In the genomic region with DNA sequence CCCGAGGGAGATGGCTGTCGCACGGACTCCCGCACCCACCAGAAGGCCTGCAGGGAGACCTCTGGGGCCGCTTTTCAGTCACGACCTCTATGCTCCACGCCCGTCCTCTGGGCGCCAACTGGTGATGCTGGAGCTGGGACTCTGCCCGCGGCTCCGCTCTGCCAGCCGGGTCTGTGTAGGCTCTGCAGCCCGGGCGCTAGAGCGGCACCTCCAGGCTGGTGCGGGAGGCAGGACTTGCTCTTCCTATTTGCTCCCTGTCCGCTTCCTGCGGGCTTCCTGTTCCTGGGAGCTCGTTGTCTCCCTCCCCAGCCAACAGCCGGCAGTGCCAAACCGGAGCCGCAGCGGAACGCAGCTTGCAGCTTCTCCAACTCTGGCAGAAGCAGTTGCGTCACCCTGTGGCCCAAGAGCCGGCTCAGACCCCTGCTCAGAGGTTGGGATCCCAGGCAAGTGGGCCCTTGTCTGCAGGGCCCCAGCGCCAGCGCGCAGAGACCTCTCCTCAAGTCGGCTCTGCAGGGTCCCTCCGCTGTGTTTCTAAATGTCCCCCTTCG, we compare ENCODE assay signal across 8 cellular contexts.
DNase-seq lines count a peak whose midpoint lies in the region; ATAC-seq and TF ChIP-seq lines count a peak whose summit lies in the region.

No MANE protein-coding gene starts in this region.

- no peak overlapping the region for H3K4me3 Mint-ChIP-seq in naive thymus-derived CD8-positive, alpha-beta T cell

- H3K36me3 Mint-ChIP-seq in naive thymus-derived CD8-positive, alpha-beta T cell: peaks cover 0 to 5% (median 0%) of the 10 kb centered on the region in 3 donors

- no peaks in the 10 kb centered on the region for H4K20me1 ChIP-seq in mammary epithelial cell (ENCODE audit: insufficient read depth, low read length)
- no peaks in the 10 kb centered on the region for H4K20me1 ChIP-seq in SK-N-SH (ENCODE audit: insufficient read depth)

- H3K9me3 Mint-ChIP-seq in naive thymus-derived CD8-positive, alpha-beta T cell: peaks cover 0 to 16% (median 4%) of the 10 kb centered on the region in 9 donors

- in situ Hi-C loops in mammary epithelial cell (cut with MboI; ENCODE audit: low sequenced_read_pairs in 2 of 2): no loop called here

- H3K27ac ChIP-seq in mammary epithelial cell (ENCODE audit: insufficient read depth, low read depth, low read length) (no peak overlapping the region), stomach (peak overlapping the region in 1 of 5 donors; percentile 24), SK-N-SH (ENCODE audit: low read depth in 2 of 2, low read length in 1 of 2) (no peak overlapping the region)

- H3K36me3 ChIP-seq in mammary epithelial cell (ENCODE audit: insufficient read depth, low read length): no peaks in the 10 kb centered on the region
- no peaks in the 10 kb centered on the region for H3K36me3 ChIP-seq in stomach
- no peaks in the 10 kb centered on the region for H3K36me3 ChIP-seq in SK-N-SH (replicated peaks in 1 of 2; ENCODE audit: control insufficient read depth in 1 of 2, insufficient read depth in 2 of 2, low read length in 1 of 2)

- WGBS in mammary epithelial cell (ENCODE audit: low coverage, missing lambda C conversion rate): 57% methylated on average over 23 of the region's 33 CpGs
- 18 to 53% (median 28%) methylated on average over 12 to 33 of the region's 33 CpGs for WGBS in stomach, 5 donors
- WGBS in SK-N-SH (ENCODE audit: low lambda C conversion rate): 90% methylated on average over 14 of the region's 33 CpGs

- no peak for TF ChIP-seq EP300 in stomach (IDR thresholded peaks at IDR 0.05)
- TF ChIP-seq EP300 in SK-N-SH (IDR thresholded peaks at IDR 0.05; ENCODE audit: borderline replicate concordance in 1 of 2, low read depth in 1 of 2, low read length in 1 of 2): no peak

- H3K79me2 ChIP-seq in mammary epithelial cell (ENCODE audit: insufficient read depth, low read length): no peaks in the 10 kb centered on the region
- H3K79me2 ChIP-seq in SK-N-SH (ENCODE audit: insufficient read depth): no peaks in the 10 kb centered on the region

- peak; percentile 88 for DNase-seq in HuH-7 (ENCODE audit: low spot score)
- DNase-seq in mammary epithelial cell: no peak
- peak; percentile 54 for DNase-seq in kidney tubule cell (ENCODE audit: low spot score)
- DNase-seq in stomach: peak; percentile 74
- DNase-seq in SK-N-SH: no peak
- DNase-seq in naive thymus-derived CD8-positive, alpha-beta T cell: no peak

- H3K27ac Mint-ChIP-seq in naive thymus-derived CD8-positive, alpha-beta T cell: no peak overlapping the region

- H3F3A ChIP-seq in SK-N-SH (replicated peaks; ENCODE audit: insufficient read depth): no peaks in the 10 kb centered on the region

- H3K9ac ChIP-seq in mammary epithelial cell (ENCODE audit: insufficient read depth, low read length): no peak overlapping the region
- no peak overlapping the region for H3K9ac ChIP-seq in SK-N-SH

- intact Hi-C loops in mammary epithelial cell (cut with micrococcal nuclease) (no loop called here), stomach (cut with DNase I; ENCODE audit: low total_unique reads) (no loop called here)

- ATAC-seq in GM18873 (IDR thresholded peaks at IDR 0.05; ENCODE audit: low FRiP score, unreplicated experiment) (no peak), GM18511 (IDR thresholded peaks at IDR 0.05; ENCODE audit: unreplicated experiment) (no peak)
- no peak for ATAC-seq in naive thymus-derived CD8-positive, alpha-beta T cell

- dilution Hi-C loops in mammary epithelial cell (cut with HindIII; ENCODE audit: low sequenced_read_pairs): no loop called here

- peaks cover 9 to 30% (median 15%) of the 10 kb centered on the region in 5 donors for H3K27me3 Mint-ChIP-seq in naive thymus-derived CD8-positive, alpha-beta T cell

- CTCF ChIA-PET in mammary epithelial cell (lab: Charles Lee; ENCODE audit: low non-redundant PET) (no interaction called here), SK-N-SH (lab: Yijun Ruan, JAX) (interaction anchor here (0.8 to 2.3 kb wide), 3 partner anchors 10 to 303 kb away, joined by 3 to 5 read pairs (median 3); no protein-coding TSS in a partner anchor)

- no peak overlapping the region for H3K4me2 ChIP-seq in mammary epithelial cell (ENCODE audit: insufficient read depth, low read depth, low read length)
- H3K4me2 ChIP-seq in SK-N-SH: no peak overlapping the region

- TF ChIP-seq POLR2A in stomach (IDR thresholded peaks at IDR 0.05): no peak

- no peak overlapping the region for H2AFZ ChIP-seq in mammary epithelial cell (ENCODE audit: low read depth, low read length)
- no peak overlapping the region for H2AFZ ChIP-seq in SK-N-SH (ENCODE audit: low read depth)

- peaks cover 10% of the 10 kb centered on the region for H3K4me1 ChIP-seq in mammary epithelial cell (ENCODE audit: insufficient read depth, low read length)
- H3K4me1 ChIP-seq in stomach: peaks cover 0 to 18% (median 12%) of the 10 kb centered on the region in 4 donors
- H3K4me1 ChIP-seq in SK-N-SH (ENCODE audit: control insufficient read depth in 1 of 2, insufficient read depth in 2 of 2, low read depth in 1 of 2, low read length in 1 of 2): peaks cover 0 to 13% of the 10 kb centered on the region in 2 experiments; a peak in 1 of 4 replicates

- H3K9me3 ChIP-seq in mammary epithelial cell (replicated peaks; ENCODE audit: insufficient read depth, low read length) (peaks cover 5% of the 10 kb centered on the region), stomach (peaks cover 0 to 10% (median 4%) of the 10 kb centered on the region in 4 donors), SK-N-SH (no peaks in the 10 kb centered on the region)

- no TSS peak for BruUV-seq in mammary epithelial cell (replicated peaks; lab: Mats Ljungman, UMichigan)

- H3K4me3 ChIP-seq in mammary epithelial cell (replicated peaks in 1 of 3; ENCODE audit: insufficient read depth in 1 of 3, low read depth in 2 of 3, low read length in 3 of 3) (no peak overlapping the region), stomach (peak overlapping the region; percentile 22 to 39 (median 30)), SK-N-SH (ENCODE audit: low read depth in 2 of 2, low read length in 1 of 2) (no peak overlapping the region)

- TF ChIP-seq RAD21 in SK-N-SH (IDR thresholded peaks at IDR 0.05; ENCODE audit: low read length): no peak

- no peaks in the 10 kb centered on the region for H3K9me2 ChIP-seq in SK-N-SH

- H3K27me3 ChIP-seq in mammary epithelial cell (ENCODE audit: insufficient read depth, low read length) (no peaks in the 10 kb centered on the region), stomach (no peaks in the 10 kb centered on the region), SK-N-SH (ENCODE audit: insufficient read depth) (no peaks in the 10 kb centered on the region)

- peaks cover 0 to 4% (median 1%) of the 10 kb centered on the region in 4 donors for H3K4me1 Mint-ChIP-seq in naive thymus-derived CD8-positive, alpha-beta T cell

- POLR2A ChIA-PET in SK-N-SH (lab: Yijun Ruan, JAX): no interaction called here
- POLR2A ChIA-PET in naive thymus-derived CD8-positive, alpha-beta T cell (lab: Charles Lee): no interaction called here

- TF ChIP-seq CTCF in mammary epithelial cell (conservative IDR thresholded peaks at IDR 0.05 in 1 of 2, IDR thresholded peaks at IDR 0.05 in 1 of 2; ENCODE audit: extremely low read depth in 1 of 2, insufficient read depth in 1 of 2, low read depth in 1 of 2, low read length in 2 of 2): peak; percentile 1 to 27
- peak in 4 of 7 experiments; percentile 17 to 44 (median 32) for TF ChIP-seq CTCF in stomach (IDR thresholded peaks at IDR 0.05)
- no peak for TF ChIP-seq CTCF in SK-N-SH (IDR thresholded peaks at IDR 0.05)

TF ChIP-seq in SK-N-SH, 30 proteins besides CTCF, POLR2A, EP300 and RAD21 (continues in another document):
- TF ChIP-seq FOXM1 (IDR thresholded peaks at IDR 0.05; ENCODE audit: low read depth) (no peak), GABPA (IDR thresholded peaks at IDR 0.05; ENCODE audit: low read depth) (no peak), JUND (IDR thresholded peaks at IDR 0.05) (no peak), RFX5 (IDR thresholded peaks at IDR 0.05; ENCODE audit: low read length) (no peak), IRF3 (IDR thresholded peaks at IDR 0.05; ENCODE audit: low read depth, low read length) (no peak), NRF1 (IDR thresholded peaks at IDR 0.05; ENCODE audit: low read depth, low read length) (no peak), MEF2A (IDR thresholded peaks at IDR 0.05; ENCODE audit: borderline replicate concordance, low read depth) (no peak), PBX3 (IDR thresholded peaks at IDR 0.05) (no peak)
- TF ChIP-seq, protein P1, sequence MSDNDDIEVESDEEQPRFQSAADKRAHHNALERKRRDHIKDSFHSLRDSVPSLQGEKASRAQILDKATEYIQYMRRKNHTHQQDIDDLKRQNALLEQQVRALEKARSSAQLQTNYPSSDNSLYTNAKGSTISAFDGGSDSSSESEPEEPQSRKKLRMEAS (IDR thresholded peaks at IDR 0.05; ENCODE audit: low read depth): no peak

Comparison
In these comparisons a context has a peak if more than half of its experiments do, and no peak if none do; other contexts are left out.
1. DNase-seq: peak in HuH-7 (single experiment), kidney tubule cell (single experiment) and stomach (single experiment); none in mammary epithelial cell (single experiment), SK-N-SH (single experiment) and naive thymus-derived CD8-positive, alpha-beta T cell (0 of 10).
2. H3K4me3 ChIP-seq: peak in stomach (4 of 4); none in mammary epithelial cell (0 of 3) and SK-N-SH (0 of 2).